Comparison of ENCODE assay signal across 1 cellular context in the genomic region with DNA sequence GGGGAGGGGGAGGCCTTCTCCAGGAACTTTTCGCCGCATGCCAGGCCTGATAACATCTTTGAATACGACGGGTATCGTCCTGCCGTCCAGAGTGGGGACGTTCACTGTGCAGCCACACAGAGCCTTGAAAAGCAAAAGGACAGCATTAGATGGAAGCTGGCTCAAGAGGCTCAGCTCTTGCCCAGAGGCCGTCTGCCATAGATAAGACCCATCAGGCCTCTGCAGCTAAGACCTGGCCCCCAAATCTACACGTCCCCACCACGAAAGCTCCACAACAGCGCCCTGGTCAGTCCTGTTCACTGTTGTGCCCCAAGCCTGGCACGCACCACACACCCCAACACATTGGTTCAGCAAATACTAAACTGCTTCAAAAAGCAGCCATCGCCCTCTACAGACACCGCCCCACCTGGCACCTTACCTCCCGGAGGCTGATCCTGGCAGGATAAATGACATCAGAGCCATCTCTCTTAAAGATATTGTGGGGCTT.
A peak's percentile ranks its signal among the peaks of the same experiment; 100 is the strongest.
TF ChIP-seq lines count a peak whose summit lies in the region.

No MANE protein-coding gene starts in this region.

TF ChIP-seq in K562, 482 proteins besides CTCF, POLR2A, EP300 and RAD21:
- TF ChIP-seq WHSC1 (IDR thresholded peaks at IDR 0.05; ENCODE audit: low read length) (no peak), PHTF2 (CRISPR knock-in tag; IDR thresholded peaks at IDR 0.05) (peak; percentile 92; the same call in 1 of the 2 replicates), RBBP5 (IDR thresholded peaks at IDR 0.05; ENCODE audit: borderline replicate concordance, insufficient read depth, low read length, poor library complexity, severe bottlenecking) (no peak), MTA3 (IDR thresholded peaks at IDR 0.05; ENCODE audit: borderline replicate concordance) (peak; percentile 27; the same call in 1 of the 2 replicates), RBFOX2 (IDR thresholded peaks at IDR 0.05; ENCODE audit: low read depth, low read length) (peak; percentile 67; the same call in 1 of the 2 replicates), CBX1 (IDR thresholded peaks at IDR 0.05; ENCODE audit: low read depth) (no peak), ZNF717 (CRISPR knock-in tag; IDR thresholded peaks at IDR 0.05) (no peak), HDAC6 (IDR thresholded peaks at IDR 0.05; ENCODE audit: low read depth, low read length) (no peak), SMARCB1 (IDR thresholded peaks at IDR 0.05; ENCODE audit: insufficient read length, low read depth) (no peak), PTBP1 (IDR thresholded peaks at IDR 0.05; ENCODE audit: low read depth, low read length) (no peak), ZNF23 (CRISPR knock-in tag; IDR thresholded peaks at IDR 0.05) (no peak), PML (IDR thresholded peaks at IDR 0.05; ENCODE audit: low read length) (no peak), GATA2 (CRISPR knock-in tag; IDR thresholded peaks at IDR 0.05) (no peak), CBFA2T3 (IDR thresholded peaks at IDR 0.05) (0 out of 2 replicates have a peak, but pooled peaks have one; percentile 7), MYC (IDR thresholded peaks at IDR 0.05; ENCODE audit: low read depth, low read length) (0 out of 2 replicates have a peak, but pooled peaks have one; percentile 21), MYC (CRISPR knock-in tag; IDR thresholded peaks at IDR 0.05; ENCODE audit: borderline replicate concordance, low read depth) (no peak), CREB1 (IDR thresholded peaks at IDR 0.05) (no peak), CREB1 (CRISPR knock-in tag; IDR thresholded peaks at IDR 0.05) (no peak), NCOA4 (IDR thresholded peaks at IDR 0.05; ENCODE audit: partially characterized antibody) (no peak), CCNT2 (IDR thresholded peaks at IDR 0.05; ENCODE audit: borderline replicate concordance, extremely low read depth, insufficient read length, low read depth, low read length) (peak; percentile 40), SIN3B (IDR thresholded peaks at IDR 0.05; ENCODE audit: low read depth) (0 out of 2 replicates have a peak, but pooled peaks have one; percentile 20), HLTF (IDR thresholded peaks at IDR 0.05) (0 out of 2 replicates have a peak, but pooled peaks have one; percentile 13), KLF1 (tag; IDR thresholded peaks at IDR 0.05) (no peak), RBM17 (IDR thresholded peaks at IDR 0.05; ENCODE audit: borderline replicate concordance, low read depth, low read length) (no peak), FOXK1 (CRISPR knock-in tag; IDR thresholded peaks at IDR 0.05; ENCODE audit: borderline replicate concordance) (no peak), SUPT5H (IDR thresholded peaks at IDR 0.05) (no peak; the same call in 1 of the 2 replicates), MEIS2 (IDR thresholded peaks at IDR 0.05; ENCODE audit: partially characterized antibody) (no peak), ZNF143 (CRISPR knock-in tag; IDR thresholded peaks at IDR 0.05) (no peak), MEF2D (tag; conservative IDR thresholded peaks at IDR 0.05; ENCODE audit: low read depth) (no peak), HIVEP1 (CRISPR knock-in tag; IDR thresholded peaks at IDR 0.05) (no peak), CREM (IDR thresholded peaks at IDR 0.05; ENCODE audit: low read depth) (0 out of 2 replicates have a peak, but pooled peaks have one; percentile 8), GTF2E2 (tag; IDR thresholded peaks at IDR 0.05) (no peak), TFAM (CRISPR knock-in tag; conservative IDR thresholded peaks at IDR 0.05) (no peak), DPF2 (IDR thresholded peaks at IDR 0.05) (no peak), DNMT1 (IDR thresholded peaks at IDR 0.05) (no peak), NBN (IDR thresholded peaks at IDR 0.05; ENCODE audit: low read depth) (no peak), ZNF75A (CRISPR knock-in tag; IDR thresholded peaks at IDR 0.05) (no peak), GABPB1 (CRISPR knock-in tag; IDR thresholded peaks at IDR 0.05) (no peak), FOXK2 (conservative IDR thresholded peaks at IDR 0.05 in 1 of 2, IDR thresholded peaks at IDR 0.05 in 1 of 2; ENCODE audit: low read depth in 2 of 2) (no peak), POLR2G (IDR thresholded peaks at IDR 0.05; ENCODE audit: low read depth, low read length) (peak; percentile 49), FOXP1 (CRISPR knock-in tag; IDR thresholded peaks at IDR 0.05) (no peak), HDGF (IDR thresholded peaks at IDR 0.05) (no peak), SAFB (IDR thresholded peaks at IDR 0.05; ENCODE audit: borderline replicate concordance, low read depth, low read length) (no peak)
- TF ChIP-seq, protein P1, sequence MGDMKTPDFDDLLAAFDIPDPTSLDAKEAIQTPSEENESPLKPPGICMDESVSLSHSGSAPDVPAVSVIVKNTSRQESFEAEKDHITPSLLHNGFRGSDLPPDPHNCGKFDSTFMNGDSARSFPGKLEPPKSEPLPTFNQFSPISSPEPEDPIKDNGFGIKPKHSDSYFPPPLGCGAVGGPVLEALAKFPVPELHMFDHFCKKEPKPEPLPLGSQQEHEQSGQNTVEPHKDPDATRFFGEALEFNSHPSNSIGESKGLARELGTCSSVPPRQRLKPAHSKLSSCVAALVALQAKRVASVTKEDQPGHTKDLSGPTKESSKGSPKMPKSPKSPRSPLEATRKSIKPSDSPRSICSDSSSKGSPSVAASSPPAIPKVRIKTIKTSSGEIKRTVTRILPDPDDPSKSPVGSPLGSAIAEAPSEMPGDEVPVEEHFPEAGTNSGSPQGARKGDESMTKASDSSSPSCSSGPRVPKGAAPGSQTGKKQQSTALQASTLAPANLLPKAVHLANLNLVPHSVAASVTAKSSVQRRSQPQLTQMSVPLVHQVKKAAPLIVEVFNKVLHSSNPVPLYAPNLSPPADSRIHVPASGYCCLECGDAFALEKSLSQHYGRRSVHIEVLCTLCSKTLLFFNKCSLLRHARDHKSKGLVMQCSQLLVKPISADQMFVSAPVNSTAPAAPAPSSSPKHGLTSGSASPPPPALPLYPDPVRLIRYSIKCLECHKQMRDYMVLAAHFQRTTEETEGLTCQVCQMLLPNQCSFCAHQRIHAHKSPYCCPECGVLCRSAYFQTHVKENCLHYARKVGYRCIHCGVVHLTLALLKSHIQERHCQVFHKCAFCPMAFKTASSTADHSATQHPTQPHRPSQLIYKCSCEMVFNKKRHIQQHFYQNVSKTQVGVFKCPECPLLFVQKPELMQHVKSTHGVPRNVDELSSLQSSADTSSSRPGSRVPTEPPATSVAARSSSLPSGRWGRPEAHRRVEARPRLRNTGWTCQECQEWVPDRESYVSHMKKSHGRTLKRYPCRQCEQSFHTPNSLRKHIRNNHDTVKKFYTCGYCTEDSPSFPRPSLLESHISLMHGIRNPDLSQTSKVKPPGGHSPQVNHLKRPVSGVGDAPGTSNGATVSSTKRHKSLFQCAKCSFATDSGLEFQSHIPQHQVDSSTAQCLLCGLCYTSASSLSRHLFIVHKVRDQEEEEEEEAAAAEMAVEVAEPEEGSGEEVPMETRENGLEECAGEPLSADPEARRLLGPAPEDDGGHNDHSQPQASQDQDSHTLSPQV (IDR thresholded peaks at IDR 0.05) = no peak
- TF ChIP-seq, protein P2, sequence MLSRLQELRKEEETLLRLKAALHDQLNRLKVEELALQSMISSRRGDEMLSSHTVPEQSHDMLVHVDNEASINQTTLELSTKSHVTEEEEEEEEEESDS (CRISPR knock-in tag; IDR thresholded peaks at IDR 0.05) = no peak
- TF ChIP-seq, protein P3, sequence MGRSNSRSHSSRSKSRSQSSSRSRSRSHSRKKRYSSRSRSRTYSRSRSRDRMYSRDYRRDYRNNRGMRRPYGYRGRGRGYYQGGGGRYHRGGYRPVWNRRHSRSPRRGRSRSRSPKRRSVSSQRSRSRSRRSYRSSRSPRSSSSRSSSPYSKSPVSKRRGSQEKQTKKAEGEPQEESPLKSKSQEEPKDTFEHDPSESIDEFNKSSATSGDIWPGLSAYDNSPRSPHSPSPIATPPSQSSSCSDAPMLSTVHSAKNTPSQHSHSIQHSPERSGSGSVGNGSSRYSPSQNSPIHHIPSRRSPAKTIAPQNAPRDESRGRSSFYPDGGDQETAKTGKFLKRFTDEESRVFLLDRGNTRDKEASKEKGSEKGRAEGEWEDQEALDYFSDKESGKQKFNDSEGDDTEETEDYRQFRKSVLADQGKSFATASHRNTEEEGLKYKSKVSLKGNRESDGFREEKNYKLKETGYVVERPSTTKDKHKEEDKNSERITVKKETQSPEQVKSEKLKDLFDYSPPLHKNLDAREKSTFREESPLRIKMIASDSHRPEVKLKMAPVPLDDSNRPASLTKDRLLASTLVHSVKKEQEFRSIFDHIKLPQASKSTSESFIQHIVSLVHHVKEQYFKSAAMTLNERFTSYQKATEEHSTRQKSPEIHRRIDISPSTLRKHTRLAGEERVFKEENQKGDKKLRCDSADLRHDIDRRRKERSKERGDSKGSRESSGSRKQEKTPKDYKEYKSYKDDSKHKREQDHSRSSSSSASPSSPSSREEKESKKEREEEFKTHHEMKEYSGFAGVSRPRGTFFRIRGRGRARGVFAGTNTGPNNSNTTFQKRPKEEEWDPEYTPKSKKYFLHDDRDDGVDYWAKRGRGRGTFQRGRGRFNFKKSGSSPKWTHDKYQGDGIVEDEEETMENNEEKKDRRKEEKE (IDR thresholded peaks at IDR 0.05; ENCODE audit: borderline replicate concordance in 1 of 2, control insufficient read depth in 1 of 2, low read depth in 2 of 2, low read length in 1 of 2) = no peak
- TF ChIP-seq, protein P4, sequence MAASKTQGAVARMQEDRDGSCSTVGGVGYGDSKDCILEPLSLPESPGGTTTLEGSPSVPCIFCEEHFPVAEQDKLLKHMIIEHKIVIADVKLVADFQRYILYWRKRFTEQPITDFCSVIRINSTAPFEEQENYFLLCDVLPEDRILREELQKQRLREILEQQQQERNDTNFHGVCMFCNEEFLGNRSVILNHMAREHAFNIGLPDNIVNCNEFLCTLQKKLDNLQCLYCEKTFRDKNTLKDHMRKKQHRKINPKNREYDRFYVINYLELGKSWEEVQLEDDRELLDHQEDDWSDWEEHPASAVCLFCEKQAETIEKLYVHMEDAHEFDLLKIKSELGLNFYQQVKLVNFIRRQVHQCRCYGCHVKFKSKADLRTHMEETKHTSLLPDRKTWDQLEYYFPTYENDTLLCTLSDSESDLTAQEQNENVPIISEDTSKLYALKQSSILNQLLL (CRISPR knock-in tag; IDR thresholded peaks at IDR 0.05; ENCODE audit: borderline replicate concordance) = no peak
- TF ChIP-seq, protein P5, sequence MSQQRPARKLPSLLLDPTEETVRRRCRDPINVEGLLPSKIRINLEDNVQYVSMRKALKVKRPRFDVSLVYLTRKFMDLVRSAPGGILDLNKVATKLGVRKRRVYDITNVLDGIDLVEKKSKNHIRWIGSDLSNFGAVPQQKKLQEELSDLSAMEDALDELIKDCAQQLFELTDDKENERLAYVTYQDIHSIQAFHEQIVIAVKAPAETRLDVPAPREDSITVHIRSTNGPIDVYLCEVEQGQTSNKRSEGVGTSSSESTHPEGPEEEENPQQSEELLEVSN (IDR thresholded peaks at IDR 0.05; ENCODE audit: borderline replicate concordance in 1 of 2, extremely low read depth in 1 of 2, insufficient read depth in 1 of 2, insufficient read length in 1 of 2, low read depth in 1 of 2, low read length in 1 of 2, poor library complexity in 1 of 2, severe bottlenecking in 1 of 2) = no peak
- TF ChIP-seq, protein P6, sequence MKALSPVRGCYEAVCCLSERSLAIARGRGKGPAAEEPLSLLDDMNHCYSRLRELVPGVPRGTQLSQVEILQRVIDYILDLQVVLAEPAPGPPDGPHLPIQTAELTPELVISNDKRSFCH (CRISPR knock-in tag; IDR thresholded peaks at IDR 0.05) = no peak
- TF ChIP-seq, protein P6 (tag; IDR thresholded peaks at IDR 0.05) = no peak
- TF ChIP-seq, protein P7, sequence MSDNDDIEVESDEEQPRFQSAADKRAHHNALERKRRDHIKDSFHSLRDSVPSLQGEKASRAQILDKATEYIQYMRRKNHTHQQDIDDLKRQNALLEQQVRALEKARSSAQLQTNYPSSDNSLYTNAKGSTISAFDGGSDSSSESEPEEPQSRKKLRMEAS (CRISPR knock-in tag; IDR thresholded peaks at IDR 0.05) = no peak
- TF ChIP-seq, protein P8, sequence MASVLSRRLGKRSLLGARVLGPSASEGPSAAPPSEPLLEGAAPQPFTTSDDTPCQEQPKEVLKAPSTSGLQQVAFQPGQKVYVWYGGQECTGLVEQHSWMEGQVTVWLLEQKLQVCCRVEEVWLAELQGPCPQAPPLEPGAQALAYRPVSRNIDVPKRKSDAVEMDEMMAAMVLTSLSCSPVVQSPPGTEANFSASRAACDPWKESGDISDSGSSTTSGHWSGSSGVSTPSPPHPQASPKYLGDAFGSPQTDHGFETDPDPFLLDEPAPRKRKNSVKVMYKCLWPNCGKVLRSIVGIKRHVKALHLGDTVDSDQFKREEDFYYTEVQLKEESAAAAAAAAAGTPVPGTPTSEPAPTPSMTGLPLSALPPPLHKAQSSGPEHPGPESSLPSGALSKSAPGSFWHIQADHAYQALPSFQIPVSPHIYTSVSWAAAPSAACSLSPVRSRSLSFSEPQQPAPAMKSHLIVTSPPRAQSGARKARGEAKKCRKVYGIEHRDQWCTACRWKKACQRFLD (CRISPR knock-in tag; IDR thresholded peaks at IDR 0.05) = no peak
